ENCODE assay signal across 8 cellular contexts in genomic region chr1:246753670-246754535, GRCh38.
DNase-seq lines count a peak whose midpoint lies in the region; ATAC-seq and TF ChIP-seq lines count a peak whose summit lies in the region.

No MANE protein-coding gene starts in this region.

- DNase-seq in NCI-H1436 (lab: John Stamatoyannopoulos, UW) (peak; percentile 60), NCI-H1436 treated with DMSO at 0.1 percent for 48 hours (lab: John Stamatoyannopoulos, UW) (no peak), NCI-H1105 treated with DMSO at 0.1 percent for 48 hours (lab: John Stamatoyannopoulos, UW) (peak; percentile 16), cardiac fibroblast (ENCODE audit: low read depth in 2 of 2) (peak; percentile 71 to 77), left kidney (ENCODE audit: low read depth, low spot score) (peak; percentile 91)
- peak in 2 of 3 donors; percentile 3 to 42 for DNase-seq in stimulated activated CD4-positive, alpha-beta T cell treated with anti-CD3 and anti-CD28 coated beads, TNF-alpha, amount 100 ng/mL, for 1 hour (ENCODE audit: low read depth in 3 of 3, low spot score in 1 of 3)

- ATAC-seq in HG02588 (IDR thresholded peaks at IDR 0.05; ENCODE audit: unreplicated experiment): peak; percentile 89

- no peak overlapping the region for H3K4me3 ChIP-seq in cardiac fibroblast (replicated peaks in 1 of 2; ENCODE audit: low read depth in 2 of 2, low read length in 2 of 2)

- H3K27ac ChIP-seq in VCaP: peak overlapping the region; percentile 64

- peak; percentile 91 for TF ChIP-seq CTCF in VCaP (conservative IDR thresholded peaks at IDR 0.05)
- peak; percentile 82 for TF ChIP-seq CTCF in cardiac fibroblast (IDR thresholded peaks at IDR 0.05; ENCODE audit: low read depth, low read length)
